In genomic region chr4:158799856-158800255, GRCh38 we compare ENCODE assay signal across 20 cellular contexts. TPM values are rescaled to one million over a fixed set of nuclear protein-coding genes. Genes with fewer than 3 reads are reported as not detected.
A peak's percentile ranks its signal among the peaks of the same experiment; 100 is the strongest.
DNase-seq lines count a peak whose midpoint lies in the region; ATAC-seq, FAIRE-seq and TF ChIP-seq lines count a peak whose summit lies in the region.
"Had no signal": no experiment of that assay in that cellular context is flagged by ENCODE, and none has a peak within 500 bp of the region (broad histone marks: within the 10 kb centered on the region; RNA-seq: fewer than 3 reads in every experiment).

No MANE protein-coding gene starts in this region.

- intact Hi-C loops in Calu3 (cut with micrococcal nuclease; ENCODE audit: unreplicated experiment), result no loop called here
- intact Hi-C loops in K562 (cut with micrococcal nuclease), result no loop called here
- intact Hi-C loops in left lung (cut with DNase I), result no loop called here
- intact Hi-C loops in sciatic nerve (cut with DNase I), result no loop called here

- TF ChIP-seq CTCF in Calu3 (IDR thresholded peaks at IDR 0.05; ENCODE audit: unreplicated experiment) (no peak), K562 (IDR thresholded peaks at IDR 0.05 in 2 of 3, conservative IDR thresholded peaks at IDR 0.05 in 1 of 3; ENCODE audit: insufficient read depth in 2 of 3, low read depth in 1 of 3, low read length in 3 of 3) (no peak), left lung (IDR thresholded peaks at IDR 0.05) (no peak), progenitor cell of endocrine pancreas (IDR thresholded peaks at IDR 0.05; ENCODE audit: unreplicated experiment) (no peak), GM13977 (IDR thresholded peaks at IDR 0.05; ENCODE audit: extremely low read depth, insufficient read depth, missing control alignments) (no peak)

- H3K27ac ChIP-seq in K562 (ENCODE audit: extremely low read depth, low read depth, low read length) (no peak overlapping the region), left lung (no peak overlapping the region)
- H3K27ac ChIP-seq: A549 had no signal

- H3K27me3 ChIP-seq in K562 (ENCODE audit: control insufficient read depth in 2 of 2, insufficient read depth in 2 of 2, low read length in 2 of 2) (no peaks in the 10 kb centered on the region), left lung (no peaks in the 10 kb centered on the region)
- H3K27me3 ChIP-seq: MG63 had no signal

- H3K9me3 Mint-ChIP-seq in Calu3 (ENCODE audit: low read depth, unreplicated experiment) (no peaks in the 10 kb centered on the region), progenitor cell of endocrine pancreas (ENCODE audit: low read depth) (no peaks in the 10 kb centered on the region)
- H3K9me3 Mint-ChIP-seq: HFFc6 had no signal

- TF ChIP-seq RAD21 in K562 (CRISPR knock-in tag; conservative IDR thresholded peaks at IDR 0.05 in 1 of 2, IDR thresholded peaks at IDR 0.05 in 1 of 2), result no peak

- H2AFZ ChIP-seq in K562 (ENCODE audit: low read depth, low read length), result no peak overlapping the region

- H3K4me3 ChIP-seq in K562 (no peak overlapping the region), left lung (no peak overlapping the region)
- H3K4me3 ChIP-seq: A549, MG63 had no signal

- H3K4me3 Mint-ChIP-seq in Calu3 (ENCODE audit: low read depth, unreplicated experiment) (peak overlapping the region; percentile 50), progenitor cell of endocrine pancreas (ENCODE audit: low read depth) (peak overlapping the region; percentile 23)
- H3K4me3 Mint-ChIP-seq: HFFc6 had no signal

- no peaks in the 10 kb centered on the region for H3K9me1 ChIP-seq in K562 (ENCODE audit: control insufficient read depth, insufficient read depth, low read length)

- H3K4me1 ChIP-seq in K562 (replicated peaks in 1 of 2; ENCODE audit: control insufficient read depth in 2 of 2, insufficient read depth in 2 of 2, low read length in 2 of 2) (peaks cover 3 to 13% of the 10 kb centered on the region in 2 experiments; a peak in 3 of 5 replicates), left lung (peaks cover 0 to 57% of the 10 kb centered on the region in 2 donors)

- FAIRE-seq in K562 (lab: Jason Lieb, UNC), result no peak
- FAIRE-seq: A549, D721Med, H1 had no signal

- H3K36me3 ChIP-seq in K562 (ENCODE audit: control insufficient read depth, insufficient read depth, low read length), result no peaks in the 10 kb centered on the region
- H3K36me3 ChIP-seq in left lung, result no peaks in the 10 kb centered on the region
- H3K36me3 ChIP-seq: MG63 had no signal

- 0% methylated on average over 7 of the region's 7 CpGs for WGBS in K562 (ENCODE audit: insufficient coverage, low coverage, missing lambda C conversion rate)

- H3K4me1 Mint-ChIP-seq in Calu3 (ENCODE audit: low read depth, unreplicated experiment) (peaks cover 48% of the 10 kb centered on the region), progenitor cell of endocrine pancreas (ENCODE audit: low read depth) (peaks cover 43% of the 10 kb centered on the region)

- H3K27me3 Mint-ChIP-seq in Calu3 (ENCODE audit: unreplicated experiment) (no peaks in the 10 kb centered on the region), progenitor cell of endocrine pancreas (no peaks in the 10 kb centered on the region)

- no peaks in the 10 kb centered on the region; the same call in 1 of the 2 replicates for H4K20me1 ChIP-seq in K562 (replicated peaks; ENCODE audit: control insufficient read depth, insufficient read depth, low read length)

- H3K27ac Mint-ChIP-seq in Calu3 (ENCODE audit: unreplicated experiment) (no peak overlapping the region), progenitor cell of endocrine pancreas (peak overlapping the region; percentile 51)
- H3K27ac Mint-ChIP-seq: HFFc6 had no signal

- DNase-seq in Calu3 (no peak), K562 (ENCODE audit: extremely low read depth in 1 of 4, low spot score in 3 of 4) (peak in 1 of 4 experiments; percentile 48), left lung (no peak), progenitor cell of endocrine pancreas (ENCODE audit: low spot score, unreplicated experiment) (no peak), sciatic nerve (ENCODE audit: low spot score) (no peak), GM13977 (ENCODE audit: low spot score) (no peak), NOMO-1 treated with DMSO at 0.1 percent for 48 hours (lab: John Stamatoyannopoulos, UW; ENCODE audit: unreplicated experiment) (no peak)
- DNase-seq: DND-41; GF-D8; HFFc6; MG63; NCI-H1105; NCI-H1694 treated with DMSO at 0.1 percent for 48 hours; NCI-H345; NCI-H69; NK-92 treated with Interleukin-12 subunit alpha and Interleukin-12 subunit beta, amount 100 ng/mL, for 24 hours had no signal

- no peak overlapping the region for H3K4me2 ChIP-seq in K562 (ENCODE audit: insufficient read depth, low read length)
- H3K4me2 ChIP-seq: A549 had no signal

- POLR2A ChIA-PET in K562 (lab: Yijun Ruan, JAX), result interaction anchor here (0.5 to 1.7 kb wide), 4 partner anchors 12 to 649 kb away, joined by 3 to 4 read pairs (median 4); no protein-coding TSS in a partner anchor

- peak; percentile 56 for ATAC-seq in K562
- peak; percentile 46 for ATAC-seq in left lung
- ATAC-seq in GM21737 (IDR thresholded peaks at IDR 0.05; ENCODE audit: unreplicated experiment), result no peak
- no peak for ATAC-seq in sciatic nerve
- ATAC-seq: A549 had no signal

- H3K36me3 Mint-ChIP-seq in Calu3 (ENCODE audit: insufficient read depth, unreplicated experiment), result peaks cover 5% of the 10 kb centered on the region
- peaks cover 1% of the 10 kb centered on the region for H3K36me3 Mint-ChIP-seq in progenitor cell of endocrine pancreas (ENCODE audit: insufficient read depth)

- BruUV-seq in Calu3 (replicated peaks; lab: Mats Ljungman, UMichigan) (no TSS peak), K562 (replicated peaks; lab: Mats Ljungman, UMichigan) (no TSS peak)

- in situ Hi-C loops in K562 (cut with MboI) (no loop called here), GM13977 (cut with MboI; ENCODE audit: low pct_unique_long_range_greater_than_20kb, low sequenced_read_pairs, unreplicated experiment) (no loop called here)

- no peak for TF ChIP-seq EP300 in K562 (IDR thresholded peaks at IDR 0.05; ENCODE audit: low read length)

- no peak overlapping the region for H3K9ac ChIP-seq in K562 (ENCODE audit: insufficient read depth in 1 of 2, low read depth in 2 of 2, low read length in 2 of 2)

- CTCF ChIA-PET in Calu3 (lab: Charles Lee) (interaction anchor here (1.0 kb wide), 1 partner anchor 17 kb away, joined by 6 read pairs; no protein-coding TSS in a partner anchor), K562 (lab: Yijun Ruan, JAX; ENCODE audit: low intra/inter-chr PET ratio) (no interaction called here)

- no peaks in the 10 kb centered on the region for H3K9me3 ChIP-seq in K562 (replicated peaks; ENCODE audit: control insufficient read depth, insufficient read depth, low read depth, low read length)
- H3K9me3 ChIP-seq in left lung, result no peaks in the 10 kb centered on the region
- H3K9me3 ChIP-seq: A549, MG63 had no signal

- TF ChIP-seq POLR2A in K562 (conservative IDR thresholded peaks at IDR 0.05), result no peak

- peaks cover 10% of the 10 kb centered on the region; the same call in 1 of the 3 replicates for H3K79me2 ChIP-seq in K562 (ENCODE audit: control insufficient read depth, insufficient read depth, low read length)

RNA-seq across cellular contexts. Expression of gene FNIP2, which starts 31.0 kb away (rescaled TPM):
- total RNA-seq in Calu3 (2022), result 35.3 and 38.7 TPM in 2 replicates
- total RNA-seq in K562 (2011; cell fraction: chromatin; rRNA removed; ENCODE audit: low replicate concordance), result 19.6 and 35.6 TPM in 2 replicates
- 6.0 and 7.4 TPM in 2 replicates for total RNA-seq in K562 (2011; cell fraction: nucleolus; rRNA removed)
- total RNA-seq in K562 (2011; cell fraction: nucleoplasm; rRNA removed), result 18.3 and 23.7 TPM in 2 replicates
- 6.3 and 7.3 TPM in 2 replicates for total RNA-seq in K562 (2014; rRNA removed)
- total RNA-seq in K562 (2014; rRNA removed; fragmentation: Illumina TruSeq; extraction: Trizol), result 11.7 and 12.4 TPM in 2 replicates
- total RNA-seq in K562 (2015; rRNA removed; fragmentation: Illumina TruSeq; extraction: Trizol), result 14.5 and 15.5 TPM in 2 replicates
- 9.7 and 11.6 TPM in 2 replicates for total RNA-seq in K562 (2021)
- polyA plus RNA-seq in K562 (2011; rRNA removed), result 5.5 and 8.3 TPM in 2 replicates
- 2.4 and 3.9 TPM in 2 replicates for polyA plus RNA-seq in K562 (2011; cell fraction: cytosol; rRNA removed)
- 4.0 and 5.3 TPM in 2 replicates for polyA plus RNA-seq in K562 (2011; cell fraction: nucleus; rRNA removed)
- polyA plus RNA-seq in K562 (2012), result 6.9 and 9.7 TPM in 2 replicates
- polyA plus RNA-seq in K562 (2014; fragmentation: Illumina TruSeq; extraction: Trizol), result 7.9 and 8.7 TPM in 2 replicates
- 1 to 10 TPM; 1.7 to 2.8 TPM for polyA plus RNA-seq in K562 (2014; fragmentation: Nextera tagmentation; extraction: Ambion mirVana)
- 4.9 and 6.3 TPM in 2 replicates for polyA plus RNA-seq in K562 (2014; rRNA removed)
- polyA minus RNA-seq in K562 (2011; rRNA and poly(A)+ RNA removed), result 19.4 and 22.2 TPM in 2 replicates
- 6.7 and 9.5 TPM in 2 replicates for polyA minus RNA-seq in K562 (2011; cell fraction: cytosol; rRNA and poly(A)+ RNA removed)
- polyA minus RNA-seq in K562 (2011; cell fraction: nucleus; rRNA and poly(A)+ RNA removed), result 7.5 and 9.8 TPM in 2 replicates
- 10 to 100 TPM; 56.6 to 71.2 TPM for total RNA-seq in left lung
- 53.8 and 56.0 TPM in 2 replicates for total RNA-seq in progenitor cell of endocrine pancreas
- total RNA-seq in sciatic nerve, result 48.7 TPM

Comparison
In these comparisons a context has a peak if more than half of its experiments do, and no peak if none do; other contexts are left out.
1. ATAC-seq: peak in K562 (single experiment) and left lung (single experiment); none in GM21737 (single experiment) and sciatic nerve (single experiment).